Comparison of ENCODE assay signal across 20 cellular contexts in the genomic region with DNA sequence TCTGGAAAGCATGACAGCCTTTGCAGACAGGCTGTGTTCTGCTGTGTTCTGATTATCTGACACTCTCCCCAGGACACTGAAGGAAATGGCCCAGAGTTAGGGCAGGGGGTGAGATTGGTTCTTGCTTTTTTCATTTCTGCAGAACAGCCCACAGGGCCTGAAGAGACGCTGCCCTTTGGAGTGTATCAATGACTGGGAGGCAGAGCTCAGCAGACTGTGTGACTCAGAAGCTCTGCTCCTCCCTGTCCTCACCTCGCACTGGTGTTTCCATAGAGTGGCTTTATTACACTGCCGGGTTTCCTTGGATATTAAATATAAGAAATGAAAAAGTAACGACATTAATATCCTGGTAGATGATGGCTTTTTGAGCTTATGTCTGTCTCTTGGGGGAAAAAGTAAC.
DNase-seq lines count a peak whose midpoint lies in the region; ATAC-seq, FAIRE-seq and TF ChIP-seq lines count a peak whose summit lies in the region.
"Had no signal": no experiment of that assay in that cellular context is flagged by ENCODE, and none has a peak within 500 bp of the region (broad histone marks: within the 10 kb centered on the region; RNA-seq: fewer than 3 reads in every experiment).

No MANE protein-coding gene starts in this region.

- ATAC-seq in GM18498 (IDR thresholded peaks at IDR 0.05; ENCODE audit: unreplicated experiment) = no peak
- ATAC-seq: activated naive CD4-positive, alpha-beta T cell treated with anti-CD3 and anti-CD28 coated beads, Interleukin-2, amount 50 U/mL, for 72 hours; left lobe of liver; stimulated activated naive CD8-positive, alpha-beta T cell treated with anti-CD3 and anti-CD28 coated beads, Interleukin-15, amount 100 ng/mL, for 72 hours had no signal

- H3K27ac ChIP-seq in hepatocyte (no peak overlapping the region), small intestine (ENCODE audit: low read depth in 1 of 2, low read length in 1 of 2) (no peak overlapping the region)
- H3K27ac ChIP-seq: coronary artery, prostate gland, tibial nerve had no signal

- no peak overlapping the region for H3K4me3 ChIP-seq in adipocyte (ENCODE audit: low read length)
- no peak overlapping the region for H3K4me3 ChIP-seq in hepatocyte
- H3K4me3 ChIP-seq in small intestine (ENCODE audit: low read depth in 1 of 2, low read length in 2 of 2) = no peak overlapping the region
- H3K4me3 ChIP-seq: coronary artery, prostate gland, tibial nerve had no signal

- no peaks in the 10 kb centered on the region for H4K20me1 ChIP-seq in hepatocyte (ENCODE audit: insufficient read depth, poor library complexity, severe bottlenecking)

- no peak for TF ChIP-seq CTCF in hepatocyte (IDR thresholded peaks at IDR 0.05; ENCODE audit: poor library complexity)

- H2AFZ ChIP-seq in hepatocyte = no peak overlapping the region

- H3K36me3 ChIP-seq in adipocyte (ENCODE audit: control insufficient read depth, insufficient read depth, low read length, severe bottlenecking) (no peaks in the 10 kb centered on the region), hepatocyte (replicated peaks; ENCODE audit: insufficient read depth, low read depth) (no peaks in the 10 kb centered on the region), small intestine (ENCODE audit: control insufficient read depth in 2 of 2, insufficient read depth in 2 of 2, low read length in 2 of 2) (no peaks in the 10 kb centered on the region)
- H3K36me3 ChIP-seq: prostate gland, tibial nerve had no signal

- WGBS in hepatocyte (ENCODE audit: low lambda C conversion rate, missing lambda C conversion rate) = 48% methylated on average over 4 of the region's 4 CpGs
- WGBS in small intestine, 3 donors = 19 to 60% (median 23%) methylated on average over 4 of the region's 4 CpGs

- no peaks in the 10 kb centered on the region for H3K9me3 ChIP-seq in adipocyte (ENCODE audit: control insufficient read depth, low read length)
- H3K9me3 ChIP-seq in hepatocyte (ENCODE audit: low read depth) = no peaks in the 10 kb centered on the region
- no peaks in the 10 kb centered on the region for H3K9me3 ChIP-seq in small intestine (ENCODE audit: control insufficient read depth, low read depth)
- H3K9me3 ChIP-seq: prostate gland, tibial nerve had no signal

- H3K4me2 ChIP-seq in hepatocyte = no peak overlapping the region

- H3K4me1 ChIP-seq in adipocyte (ENCODE audit: control insufficient read depth, insufficient read depth, low read length) (no peaks in the 10 kb centered on the region), hepatocyte (ENCODE audit: insufficient read depth) (peaks cover 14% of the 10 kb centered on the region), small intestine (ENCODE audit: control insufficient read depth in 2 of 2, insufficient read depth in 1 of 2, low read depth in 1 of 2, low read length in 1 of 2) (no peaks in the 10 kb centered on the region)
- H3K4me1 ChIP-seq: prostate gland had no signal

- H3K79me2 ChIP-seq in hepatocyte = no peaks in the 10 kb centered on the region

- H3K9ac ChIP-seq in adipocyte (ENCODE audit: low read length) = no peak overlapping the region

- no peak for FAIRE-seq in small intestine (lab: Jason Lieb, UNC)
- FAIRE-seq: endometrium, frontal cortex had no signal

- H3K27me3 ChIP-seq in adipocyte (replicated peaks; ENCODE audit: control insufficient read depth, insufficient read depth, low read length) (peaks cover 19% of the 10 kb centered on the region), hepatocyte (no peaks in the 10 kb centered on the region), small intestine (ENCODE audit: control insufficient read depth in 2 of 2, insufficient read depth in 2 of 2, low read length in 2 of 2) (peaks cover 0 to 2% of the 10 kb centered on the region in 2 donors)
- H3K27me3 ChIP-seq: tibial nerve had no signal

- no peaks in the 10 kb centered on the region for H3K9me2 ChIP-seq in hepatocyte (replicated peaks; ENCODE audit: insufficient read depth)

- DNase-seq in ELF-1 (ENCODE audit: low read depth, low spot score) (peak; percentile 7), adipocyte (ENCODE audit: low read depth) (peak; percentile 19), hepatocyte (ENCODE audit: low spot score) (peak; percentile 45), small intestine (peak; percentile 79), NCI-H82 (lab: John Stamatoyannopoulos, UW) (no peak), NK-92 (lab: John Stamatoyannopoulos, UW; ENCODE audit: unreplicated experiment) (no peak)
- DNase-seq: activated CD4-positive, alpha-beta T cell treated with anti-CD3 and anti-CD28 coated beads, Interleukin-2, amount 10 ng/mL, durations not matched to agents 7 days and 5 days; COR-L47; NCI-H146; NCI-H2171; stimulated activated CD4-positive, alpha-beta T cell treated with anti-CD3 and anti-CD28 coated beads, Interleukin-4, amount 100 ng/mL, for 1 hour; stimulated activated naive CD8-positive, alpha-beta T cell treated with anti-CD3 and anti-CD28 coated beads, Interleukin-15, amount 100 ng/mL, for 72 hours had no signal

Comparison
In these comparisons a context has a peak if more than half of its experiments do, and no peak if none do; other contexts are left out.
1. DNase-seq: peak in ELF-1 (single experiment), adipocyte (single experiment), hepatocyte (single experiment) and small intestine (single experiment); none in NCI-H82 (single experiment) and NK-92 (single experiment).